ENCODE assay signal across 16 cellular contexts in the genomic region with DNA sequence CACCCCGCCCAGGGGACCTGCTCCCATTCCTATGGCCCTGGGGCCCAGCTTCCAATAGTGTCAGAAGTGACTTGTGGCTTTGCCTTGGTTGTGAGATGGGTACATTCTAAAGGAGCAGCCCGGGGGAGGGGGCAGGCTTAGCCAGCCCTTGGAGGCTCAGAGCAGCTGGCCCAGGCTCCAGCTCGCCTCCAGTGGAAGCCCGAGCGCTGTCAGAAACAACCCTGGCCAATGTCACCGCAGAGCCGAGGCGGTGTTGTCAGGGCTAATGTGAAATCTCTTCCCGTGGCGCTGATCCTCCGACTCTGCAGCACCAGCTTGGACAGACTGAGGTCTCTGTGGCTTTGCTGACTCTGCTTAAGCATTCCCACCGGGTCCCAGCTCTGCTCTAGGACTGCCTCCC.
"Had no signal": no experiment of that assay in that cellular context is flagged by ENCODE, and none has a peak within 500 bp of the region (broad histone marks: within the 10 kb centered on the region; RNA-seq: fewer than 3 reads in every experiment).

No MANE protein-coding gene starts in this region.

- H3K27me3 ChIP-seq: ascending aorta, gastroesophageal sphincter, tibial nerve, uterus had no signal

- ATAC-seq: activated CD4-positive, CD25-positive, alpha-beta regulatory T cell treated with anti-CD3 and anti-CD28 coated beads, Interleukin-2, amount 50 U/mL, for 24 hours; activated T-cell treated with anti-CD3 and anti-CD28 coated beads, Interleukin-2, amount 50 U/mL, for 4 hours; gastroesophageal sphincter; stimulated activated naive CD8-positive, alpha-beta T cell treated with anti-CD3 and anti-CD28 coated beads, Interleukin-15, Interleukin-2, amounts not matched to agents 100 U/mL and 50 U/mL, for 24 hours had no signal

- H3K4me3 ChIP-seq: ascending aorta, gastroesophageal sphincter, tibial nerve, uterus had no signal

- H3K27ac Mint-ChIP-seq: activated naive CD4-positive, alpha-beta T cell treated with anti-CD3 and anti-CD28 coated beads for 36 hours; nephron progenitor cell had no signal

- H3K4me1 ChIP-seq: ascending aorta, gastroesophageal sphincter, tibial nerve, uterus had no signal

- H3K9me3 ChIP-seq: ascending aorta, gastroesophageal sphincter, tibial nerve, uterus had no signal

- H3K9me3 Mint-ChIP-seq: activated naive CD4-positive, alpha-beta T cell treated with anti-CD3 and anti-CD28 coated beads for 36 hours; activated T-cell treated with anti-CD3 and anti-CD28 coated beads, Interleukin-2, amount 50 U/mL, for 4 hours had no signal

- H3K36me3 ChIP-seq: ascending aorta, gastroesophageal sphincter, tibial nerve, uterus had no signal

- H3K4me3 Mint-ChIP-seq: activated naive CD4-positive, alpha-beta T cell treated with anti-CD3 and anti-CD28 coated beads for 36 hours; activated T-cell treated with anti-CD3 and anti-CD28 coated beads, Interleukin-2, amount 50 U/mL, for 4 hours; nephron progenitor cell had no signal

- DNase-seq: activated CD4-positive, alpha-beta T cell treated with anti-CD3 and anti-CD28 coated beads, Interleukin-2, amount 50 U/mL, for 1 hour; activated CD8-positive, alpha-beta memory T cell treated with anti-CD3 and anti-CD28 coated beads, Interleukin-2, amount 50 U/mL, for 4 hours; activated naive CD4-positive, alpha-beta T cell treated with anti-CD3 and anti-CD28 coated beads for 36 hours; activated T-cell treated with anti-CD3 and anti-CD28 coated beads, Interleukin-2, amount 50 U/mL, for 4 hours; cerebellar nuclear complex; effector CD4-positive, alpha-beta T cell; midbrain; nephron progenitor cell; stimulated activated CD4-positive, alpha-beta T cell treated with anti-CD3 and anti-CD28 coated beads, Interleukin-2, amount 100 ng/mL, for 24 hours; stimulated activated naive CD8-positive, alpha-beta T cell treated with anti-CD3 and anti-CD28 coated beads, Interleukin-15, Interleukin-2, amounts not matched to agents 100 U/mL and 50 U/mL, for 24 hours; T1000; uterus had no signal

- H3K27ac ChIP-seq: ascending aorta, gastroesophageal sphincter, tibial nerve, uterus had no signal
